Comparison of ENCODE assay signal across 8 cellular contexts in genomic region chr19:55676384-55676783, GRCh38. TPM values are rescaled to one million over a fixed set of nuclear protein-coding genes. Genes with fewer than 3 reads are reported as not detected.
A peak's percentile ranks its signal among the peaks of the same experiment; 100 is the strongest.
DNase-seq lines count a peak whose midpoint lies in the region; ATAC-seq, FAIRE-seq and TF ChIP-seq lines count a peak whose summit lies in the region.

No MANE protein-coding gene starts in this region.

- DNase-seq in Right ventricle myocardium inferior (ENCODE audit: missing footprints) (no peak), cardiac septum (ENCODE audit: low spot score) (no peak), GM12878 (ENCODE audit: low read depth, low spot score) (no peak), vagina (ENCODE audit: extremely low spot score in 2 of 2) (no peak), GM20000 (ENCODE audit: low spot score) (no peak)

- in situ Hi-C loops in GM12878 (cut with MboI), result loop anchor here (5.0 kb wide), 1 partner anchor 131 kb away; no protein-coding TSS in a partner anchor

- TF ChIP-seq POLR2A in GM12878 (IDR thresholded peaks at IDR 0.05; ENCODE audit: low read depth, low read length), result no peak
- no peak for TF ChIP-seq POLR2A in vagina (IDR thresholded peaks at IDR 0.05)
- no peak for TF ChIP-seq POLR2A in gastroesophageal sphincter (IDR thresholded peaks at IDR 0.05)

- ATAC-seq in Right ventricle myocardium inferior, result peak; percentile 8
- ATAC-seq in GM12878, result no peak
- no peak for ATAC-seq in gastroesophageal sphincter
- ATAC-seq in HG02852 (IDR thresholded peaks at IDR 0.05; ENCODE audit: unreplicated experiment), result no peak

- peaks cover 16 to 20% of the 10 kb centered on the region in 2 experiments for H3K36me3 ChIP-seq in GM12878 (ENCODE audit: control insufficient read depth in 2 of 2, insufficient read depth in 2 of 2, low read length in 1 of 2)
- H3K36me3 ChIP-seq in liver (ENCODE audit: control insufficient read depth in 4 of 4, insufficient read depth in 3 of 4, low read depth in 1 of 4, low read length in 3 of 4), result peaks cover 3 to 31% (median 10%) of the 10 kb centered on the region in 4 donors
- peaks cover 0 to 49% of the 10 kb centered on the region in 2 donors for H3K36me3 ChIP-seq in vagina
- peaks cover 0 to 65% of the 10 kb centered on the region in 2 donors for H3K36me3 ChIP-seq in gastroesophageal sphincter

- TSS peak; percentile 55 for BruUV-seq in GM12878 (replicated peaks; lab: Mats Ljungman, UMichigan)

- peaks cover 6% of the 10 kb centered on the region; the same call in 1 of the 2 replicates for H4K20me1 ChIP-seq in GM12878 (ENCODE audit: control insufficient read depth, insufficient read depth)

- H3K79me2 ChIP-seq in GM12878 (ENCODE audit: control insufficient read depth, insufficient read depth, low read length), result peaks cover 62% of the 10 kb centered on the region

- TF ChIP-seq EP300 in GM12878 (IDR thresholded peaks at IDR 0.05; ENCODE audit: borderline replicate concordance in 1 of 2, control insufficient read depth in 1 of 2, low read depth in 2 of 2, low read length in 2 of 2), result no peak
- TF ChIP-seq EP300 in gastroesophageal sphincter (IDR thresholded peaks at IDR 0.05), result no peak

- H3K4me1 ChIP-seq in GM12878 (ENCODE audit: control insufficient read depth, insufficient read depth, low read length), result peaks cover 29% of the 10 kb centered on the region
- peaks cover 12 to 74% (median 66%) of the 10 kb centered on the region in 4 donors for H3K4me1 ChIP-seq in liver (ENCODE audit: control insufficient read depth in 4 of 4, insufficient read depth in 4 of 4, low read length in 3 of 4)
- H3K4me1 ChIP-seq in vagina, result peaks cover 66% of the 10 kb centered on the region
- H3K4me1 ChIP-seq in gastroesophageal sphincter, result peaks cover 0 to 78% (median 25%) of the 10 kb centered on the region in 3 donors

- H3K9me3 ChIP-seq in GM12878 (replicated peaks; ENCODE audit: control insufficient read depth, insufficient read depth, low read length) (no peaks in the 10 kb centered on the region), liver (ENCODE audit: control insufficient read depth in 4 of 4, low read length in 3 of 4) (no peaks in the 10 kb centered on the region), vagina (no peaks in the 10 kb centered on the region), gastroesophageal sphincter (no peaks in the 10 kb centered on the region)

- H3K27ac ChIP-seq in GM12878 (ENCODE audit: control insufficient read depth, insufficient read depth) (peak overlapping the region; percentile 94), liver (ENCODE audit: low read depth in 1 of 2, low read length in 2 of 2) (peak overlapping the region; percentile 80 to 89), vagina (no peak overlapping the region), gastroesophageal sphincter (peak overlapping the region in 1 of 4 donors; percentile 34)

- H3K9ac ChIP-seq in GM12878 (ENCODE audit: control insufficient read depth, insufficient read depth, low read length) (peak overlapping the region; percentile 97), liver (ENCODE audit: low read depth in 1 of 2, low read length in 2 of 2) (peak overlapping the region; percentile 76 to 95)

- FAIRE-seq in GM12878 (lab: Jason Lieb, UNC), result no peak

- no peak overlapping the region for H2AFZ ChIP-seq in GM12878 (ENCODE audit: control insufficient read depth, low read depth, low read length)

- RAD21 ChIA-PET in GM12878 (lab: Charles Lee; ENCODE audit: unreplicated experiment), result interaction anchor here (1.1 to 2.0 kb wide), 4 partner anchors 20 to 46 kb away, joined by 5 to 9 read pairs (median 8); partner anchors contain the start of gene U2AF2

- no peak for TF ChIP-seq RAD21 in GM12878 (IDR thresholded peaks at IDR 0.05; ENCODE audit: insufficient read depth, low read depth, low read length)
- peak; percentile 8 to 40 for TF ChIP-seq RAD21 in liver (IDR thresholded peaks at IDR 0.05)

- H3K4me3 ChIP-seq in GM12878 (peak overlapping the region; percentile 92), liver (ENCODE audit: low read depth in 1 of 3, low read length in 3 of 3) (peak overlapping the region; percentile 79 to 99 (median 95)), vagina (peak overlapping the region; percentile 71 to 84), gastroesophageal sphincter (peak overlapping the region in 1 of 2 donors; percentile 98)

- TF ChIP-seq CTCF in GM12878 (IDR thresholded peaks at IDR 0.05 in 2 of 3, conservative IDR thresholded peaks at IDR 0.05 in 1 of 3; ENCODE audit: control insufficient read depth in 2 of 3, extremely low read depth in 1 of 3, insufficient read depth in 1 of 3, low read depth in 3 of 3, low read length in 3 of 3) (no peak), liver (IDR thresholded peaks at IDR 0.05; ENCODE audit: low read depth, low read length, missing input control) (peak; percentile 36), vagina (IDR thresholded peaks at IDR 0.05) (no peak), gastroesophageal sphincter (IDR thresholded peaks at IDR 0.05) (no peak), GM20000 (IDR thresholded peaks at IDR 0.05; ENCODE audit: extremely low read depth, missing control alignments) (no peak)

- peak overlapping the region; percentile 100 for H3K4me2 ChIP-seq in GM12878 (ENCODE audit: control insufficient read depth, insufficient read depth)

- H3K27me3 ChIP-seq in GM12878 (replicated peaks in 1 of 2; ENCODE audit: control insufficient read depth in 2 of 2, insufficient read depth in 2 of 2, low read length in 1 of 2) (no peaks in the 10 kb centered on the region), liver (ENCODE audit: control insufficient read depth in 4 of 4, insufficient read depth in 4 of 4, low read length in 3 of 4) (no peaks in the 10 kb centered on the region), vagina (no peaks in the 10 kb centered on the region), gastroesophageal sphincter (no peaks in the 10 kb centered on the region)

- CTCF ChIA-PET in GM12878 (lab: Yijun Ruan, JAX), result interaction anchor here (0.7 to 3.3 kb wide), 7 partner anchors 19 to 173 kb away, joined by 3 to 14 read pairs (median 5); partner anchors contain the start of genes CCDC106 and U2AF2

- SMC1A ChIA-PET in GM12878 (lab: Charles Lee; ENCODE audit: uncharacterized antibody, unreplicated experiment), result interaction anchor here (0.6 to 3.0 kb wide), 4 partner anchors 19 to 1207 kb away, joined by 3 to 11 read pairs (median 4); partner anchors contain the start of gene U2AF2

- POLR2A ChIA-PET in GM12878 (lab: Charles Lee), result interaction anchor here (0.7 to 1.4 kb wide), 8 partner anchors 18 to 78 kb away, joined by 3 to 7 read pairs (median 4); partner anchors contain the start of genes U2AF2, ZNF581 and ZNF865

- 17% methylated on average over 5 of the region's 5 CpGs for WGBS in GM12878 (ENCODE audit: insufficient coverage, insufficient replicate concordance, low lambda C conversion rate, missing lambda C conversion rate)
- 30% methylated on average over 5 of the region's 5 CpGs for WGBS in liver
- WGBS in gastroesophageal sphincter (ENCODE audit: low coverage in 1 of 2), 2 donors, result 50 to 80% methylated on average over 5 of the region's 5 CpGs

- intact Hi-C loops in Right ventricle myocardium inferior (cut with DNase I) (no loop called here), cardiac septum (cut with DNase I) (no loop called here), GM12878 (cut with micrococcal nuclease; ENCODE audit: unreplicated experiment) (loop anchor here (5.0 kb wide), 2 partner anchors 34 to 656 kb away; partner anchors contain the start of genes ZNF580 and ZNF581), vagina (cut with DNase I) (no loop called here)

RNA-seq across cellular contexts. Expression of gene EPN1, which starts 1.4 kb away (rescaled TPM):
- total RNA-seq in Right ventricle myocardium inferior (213 TPM), cardiac septum (193 TPM), GM12878 (2014; rRNA removed) (7.7 and 12.0 TPM in 2 replicates), GM12878 (2014; rRNA removed; fragmentation: Illumina TruSeq; extraction: Trizol) (4.7 and 6.2 TPM in 2 replicates), GM12878 (2021) (79.8 and 88.5 TPM in 2 replicates), liver (100 to 1,000 TPM in 1 of 2 donors, 10 to 100 TPM in 1; 49.0 to 107 TPM), vagina (43.7 TPM), gastroesophageal sphincter (100 to 1,000 TPM in 1 of 4 donors, 10 to 100 TPM in 3; 44.8 to 165 (median 70.2) TPM)
- total RNA-seq in GM12878 (2013; cell fraction: nucleolus; rRNA removed), result 21.7 and 25.6 TPM in 2 replicates
- 7.1 TPM for polyA plus RNA-seq in GM12878 (2011; ENCODE audit: low read depth)
- polyA plus RNA-seq in GM12878 (2011; rRNA removed) (3.4 and 9.3 TPM in 2 replicates), GM12878 (2014; fragmentation: Illumina TruSeq; extraction: Trizol) (2.0 and 6.8 TPM in 2 replicates), GM12878 (2014; fragmentation: Nextera tagmentation; extraction: Ambion mirVana) (under 1 TPM; 0.11 to 0.16 TPM), GM12878 (2014; rRNA removed) (36.9 and 47.0 TPM in 2 replicates), GM12878 (2016; fragmentation: Nextera tagmentation; extraction: Ambion mirVana) (10 to 100 TPM; 21.8 to 22.1 TPM), liver (100 to 1,000 TPM in 1 of 2 donors, 10 to 100 TPM in 1; 18.6 to 117 TPM)
- polyA plus RNA-seq in GM12878 (2011; cell fraction: cytosol; rRNA removed), result 18.3 and 23.2 TPM in 2 replicates
- polyA plus RNA-seq in GM12878 (2011; cell fraction: nucleus; rRNA removed), result 35.8 and 58.4 TPM in 2 replicates
- 28.6 and 36.3 TPM in 2 replicates for polyA plus RNA-seq in GM12878 (2012)
- 19.7 and 22.3 TPM in 2 replicates for polyA minus RNA-seq in GM12878 (2011; rRNA and poly(A)+ RNA removed)
- polyA minus RNA-seq in GM12878 (2011; cell fraction: cytosol; rRNA and poly(A)+ RNA removed), result 18.9 and 25.0 TPM in 2 replicates
- polyA minus RNA-seq in GM12878 (2011; cell fraction: nucleus; rRNA and poly(A)+ RNA removed), result 9.1 and 13.6 TPM in 2 replicates

RNA-seq across cellular contexts. Expression of gene U2AF2, which starts 21.5 kb away (rescaled TPM):
- total RNA-seq in Right ventricle myocardium inferior (74.5 TPM), cardiac septum (80.4 TPM), GM12878 (2014; rRNA removed) (204 and 228 TPM in 2 replicates), GM12878 (2014; rRNA removed; fragmentation: Illumina TruSeq; extraction: Trizol) (112 and 121 TPM in 2 replicates), GM12878 (2021) (308 and 338 TPM in 2 replicates), liver (10 to 100 TPM; 49.4 to 66.6 TPM), vagina (145 TPM), gastroesophageal sphincter (10 to 100 TPM; 68.9 to 97.9 (median 91.4) TPM)
- total RNA-seq in GM12878 (2013; cell fraction: nucleolus; rRNA removed), result 46.0 and 50.9 TPM in 2 replicates
- polyA plus RNA-seq in GM12878 (2011; ENCODE audit: low read depth), result 59.4 TPM
- polyA plus RNA-seq in GM12878 (2011; rRNA removed) (54.9 and 140 TPM in 2 replicates), GM12878 (2014; fragmentation: Illumina TruSeq; extraction: Trizol) (50.9 and 141 TPM in 2 replicates), GM12878 (2014; fragmentation: Nextera tagmentation; extraction: Ambion mirVana) (1 to 10 TPM; 3.0 to 8.3 TPM), GM12878 (2014; rRNA removed) (284 and 360 TPM in 2 replicates), GM12878 (2016; fragmentation: Nextera tagmentation; extraction: Ambion mirVana) (10 to 100 TPM; 46.2 to 48.9 TPM), liver (10 to 100 TPM in 1 of 2 donors, 1 to 10 TPM in 1; 8.6 to 53.1 TPM)
- 239 and 270 TPM in 2 replicates for polyA plus RNA-seq in GM12878 (2011; cell fraction: cytosol; rRNA removed)
- polyA plus RNA-seq in GM12878 (2011; cell fraction: nucleus; rRNA removed), result 425 and 604 TPM in 2 replicates
- 148 and 173 TPM in 2 replicates for polyA plus RNA-seq in GM12878 (2012)
- polyA minus RNA-seq in GM12878 (2011; rRNA and poly(A)+ RNA removed), result 61.6 and 111 TPM in 2 replicates
- polyA minus RNA-seq in GM12878 (2011; cell fraction: cytosol; rRNA and poly(A)+ RNA removed), result 60.9 and 65.2 TPM in 2 replicates
- 63.1 and 102 TPM in 2 replicates for polyA minus RNA-seq in GM12878 (2011; cell fraction: nucleus; rRNA and poly(A)+ RNA removed)

RNA-seq across cellular contexts. Expression of gene CCDC106, which starts 28.4 kb away (rescaled TPM):
- 17.4 TPM for total RNA-seq in Right ventricle myocardium inferior
- total RNA-seq in cardiac septum, result 15.9 TPM
- total RNA-seq in GM12878 (2013; cell fraction: nucleolus; rRNA removed), result 8.3 and 8.6 TPM in 2 replicates
- 19.2 and 22.5 TPM in 2 replicates for total RNA-seq in GM12878 (2014; rRNA removed)
- 11.9 and 12.7 TPM in 2 replicates for total RNA-seq in GM12878 (2014; rRNA removed; fragmentation: Illumina TruSeq; extraction: Trizol)
- total RNA-seq in GM12878 (2021), result 33.1 and 34.2 TPM in 2 replicates
- 5.6 TPM for polyA plus RNA-seq in GM12878 (2011; ENCODE audit: low read depth)
- polyA plus RNA-seq in GM12878 (2011; rRNA removed), result 7.8 and 16.4 TPM in 2 replicates
- 17.5 and 27.2 TPM in 2 replicates for polyA plus RNA-seq in GM12878 (2011; cell fraction: cytosol; rRNA removed)
- polyA plus RNA-seq in GM12878 (2011; cell fraction: nucleus; rRNA removed), result 38.1 and 48.1 TPM in 2 replicates
- polyA plus RNA-seq in GM12878 (2012), result 27.7 and 32.6 TPM in 2 replicates
- polyA plus RNA-seq in GM12878 (2014; fragmentation: Illumina TruSeq; extraction: Trizol), result 7.7 and 19.2 TPM in 2 replicates
- under 1 TPM; 0.04 to 0.14 TPM for polyA plus RNA-seq in GM12878 (2014; fragmentation: Nextera tagmentation; extraction: Ambion mirVana)
- 35.9 and 39.9 TPM in 2 replicates for polyA plus RNA-seq in GM12878 (2014; rRNA removed)
- polyA plus RNA-seq in GM12878 (2016; fragmentation: Nextera tagmentation; extraction: Ambion mirVana), result 10 to 100 TPM; 20.4 to 25.7 TPM
- 3.4 and 7.2 TPM in 2 replicates for polyA minus RNA-seq in GM12878 (2011; rRNA and poly(A)+ RNA removed)
- polyA minus RNA-seq in GM12878 (2011; cell fraction: cytosol; rRNA and poly(A)+ RNA removed), result 5.5 and 7.0 TPM in 2 replicates
- polyA minus RNA-seq in GM12878 (2011; cell fraction: nucleus; rRNA and poly(A)+ RNA removed), result 6.4 and 14.4 TPM in 2 replicates
- 1 to 10 TPM; 3.6 to 5.6 TPM for total RNA-seq in liver
- 10 to 100 TPM in 1 of 2 donors, 1 to 10 TPM in 1; 6.1 to 13.5 TPM for polyA plus RNA-seq in liver
- 8.3 TPM for total RNA-seq in vagina
- total RNA-seq in gastroesophageal sphincter, result 10 to 100 TPM; 11.4 to 28.5 (median 15.5) TPM

RNA-seq across cellular contexts. Expression of gene ZNF581, which starts 32.9 kb away (rescaled TPM):
- total RNA-seq in Right ventricle myocardium inferior (7.4 TPM), cardiac septum (6.5 TPM), GM12878 (2014; rRNA removed) (22.1 and 25.4 TPM in 2 replicates), GM12878 (2014; rRNA removed; fragmentation: Illumina TruSeq; extraction: Trizol) (14.0 and 14.1 TPM in 2 replicates), GM12878 (2021) (44.9 and 45.4 TPM in 2 replicates), liver (1 to 10 TPM; 2.1 to 7.3 TPM), vagina (15.5 TPM), gastroesophageal sphincter (10 to 100 TPM in 3 of 4 donors, 1 to 10 TPM in 1; 8.4 to 17.5 (median 11.4) TPM)
- total RNA-seq in GM12878 (2013; cell fraction: nucleolus; rRNA removed), result 5.3 and 7.2 TPM in 2 replicates
- 31.2 TPM for polyA plus RNA-seq in GM12878 (2011; ENCODE audit: low read depth)
- polyA plus RNA-seq in GM12878 (2011; rRNA removed) (13.5 and 19.1 TPM in 2 replicates), GM12878 (2014; fragmentation: Illumina TruSeq; extraction: Trizol) (7.8 and 13.2 TPM in 2 replicates), GM12878 (2014; fragmentation: Nextera tagmentation; extraction: Ambion mirVana) (10 to 100 TPM in 1 of 2 experiments, 1 to 10 TPM in 1; 4.7 to 18.1 TPM), GM12878 (2014; rRNA removed) (39.6 and 45.3 TPM in 2 replicates), GM12878 (2016; fragmentation: Nextera tagmentation; extraction: Ambion mirVana) (10 to 100 TPM; 29.1 to 37.0 TPM), liver (1 to 10 TPM; 4.8 to 5.6 TPM)
- 27.8 and 34.4 TPM in 2 replicates for polyA plus RNA-seq in GM12878 (2011; cell fraction: cytosol; rRNA removed)
- 21.8 and 24.9 TPM in 2 replicates for polyA plus RNA-seq in GM12878 (2011; cell fraction: nucleus; rRNA removed)
- polyA plus RNA-seq in GM12878 (2012), result 43.7 and 58.1 TPM in 2 replicates
- 15.2 and 28.9 TPM in 2 replicates for polyA minus RNA-seq in GM12878 (2011; rRNA and poly(A)+ RNA removed)
- polyA minus RNA-seq in GM12878 (2011; cell fraction: cytosol; rRNA and poly(A)+ RNA removed), result 11.5 and 15.8 TPM in 2 replicates
- polyA minus RNA-seq in GM12878 (2011; cell fraction: nucleus; rRNA and poly(A)+ RNA removed), result 6.0 and 9.0 TPM in 2 replicates

RNA-seq across cellular contexts. Expression of gene ZNF580, which starts 35.6 kb away (rescaled TPM):
- total RNA-seq in Right ventricle myocardium inferior (13.2 TPM), cardiac septum (29.0 TPM), GM12878 (2014; rRNA removed) (9.4 and 12.2 TPM in 2 replicates), GM12878 (2014; rRNA removed; fragmentation: Illumina TruSeq; extraction: Trizol) (4.7 and 5.7 TPM in 2 replicates), GM12878 (2021) (31.8 and 34.2 TPM in 2 replicates), liver (1 to 10 TPM; 2.6 to 5.0 TPM), vagina (30.9 TPM), gastroesophageal sphincter (10 to 100 TPM; 28.9 to 44.1 (median 35.2) TPM)
- total RNA-seq in GM12878 (2013; cell fraction: nucleolus; rRNA removed), result 16.2 and 23.0 TPM in 2 replicates
- 12.4 TPM for polyA plus RNA-seq in GM12878 (2011; ENCODE audit: low read depth)
- polyA plus RNA-seq in GM12878 (2011; rRNA removed) (5.5 and 7.9 TPM in 2 replicates), GM12878 (2014; fragmentation: Illumina TruSeq; extraction: Trizol) (5.3 and 7.4 TPM in 2 replicates), GM12878 (2014; fragmentation: Nextera tagmentation; extraction: Ambion mirVana) (1 to 10 TPM; 2.3 to 7.4 TPM), GM12878 (2014; rRNA removed) (27.1 and 30.2 TPM in 2 replicates), GM12878 (2016; fragmentation: Nextera tagmentation; extraction: Ambion mirVana) (10 to 100 TPM; 24.7 to 25.3 TPM), liver (1 to 10 TPM; 5.1 to 5.2 TPM)
- 9.7 and 13.8 TPM in 2 replicates for polyA plus RNA-seq in GM12878 (2011; cell fraction: cytosol; rRNA removed)
- polyA plus RNA-seq in GM12878 (2011; cell fraction: nucleus; rRNA removed), result 50.7 and 83.1 TPM in 2 replicates
- polyA plus RNA-seq in GM12878 (2012), result 33.1 and 35.3 TPM in 2 replicates
- 3.4 and 7.0 TPM in 2 replicates for polyA minus RNA-seq in GM12878 (2011; rRNA and poly(A)+ RNA removed)
- 5.5 and 8.0 TPM in 2 replicates for polyA minus RNA-seq in GM12878 (2011; cell fraction: cytosol; rRNA and poly(A)+ RNA removed)
- polyA minus RNA-seq in GM12878 (2011; cell fraction: nucleus; rRNA and poly(A)+ RNA removed), result 8.2 and 17.3 TPM in 2 replicates
